1 cellular context compared by ENCODE assay signal in the genomic region with DNA sequence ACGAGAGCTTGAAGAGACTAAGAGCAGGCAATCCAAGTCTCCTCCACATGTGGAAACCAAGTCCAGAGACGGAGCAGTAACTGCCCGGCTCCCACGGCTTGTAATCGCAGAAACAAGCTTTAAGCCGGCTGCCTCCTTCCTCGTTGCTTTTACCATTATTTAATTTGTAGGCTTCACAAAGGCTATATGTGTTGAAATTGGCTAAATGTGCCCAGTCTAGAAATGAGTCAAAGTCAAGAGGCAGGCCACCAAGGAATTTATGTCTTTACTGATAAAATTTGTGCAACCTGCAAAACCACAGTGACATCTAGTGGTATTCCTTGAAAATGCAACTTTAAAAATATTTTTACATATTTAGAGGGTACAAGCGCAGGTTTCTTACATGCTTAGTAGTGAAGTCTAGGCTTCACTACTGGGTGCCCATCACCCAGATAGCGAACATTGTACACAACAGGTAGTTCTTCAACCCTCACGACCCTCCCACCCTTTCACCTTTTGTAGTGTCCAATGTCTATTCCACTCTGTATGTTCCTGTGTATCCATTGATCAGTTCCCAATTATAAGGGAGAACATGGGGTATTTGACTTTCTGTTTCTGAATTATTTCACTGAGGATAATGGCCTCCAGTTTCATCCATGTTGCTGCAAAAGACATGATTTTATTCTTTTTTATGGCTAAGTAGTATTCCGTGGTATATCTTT.
TF ChIP-seq lines count a peak whose summit lies in the region.

No MANE protein-coding gene starts in this region.

TF ChIP-seq in H1, 55 proteins besides CTCF, POLR2A, EP300 and RAD21:
- TF ChIP-seq FOSL1 (IDR thresholded peaks at IDR 0.05; ENCODE audit: insufficient read depth, low read depth, low read length), result no peak
- no peak for TF ChIP-seq KDM1A (IDR thresholded peaks at IDR 0.05; ENCODE audit: borderline replicate concordance, low read length)
- TF ChIP-seq, protein P1, sequence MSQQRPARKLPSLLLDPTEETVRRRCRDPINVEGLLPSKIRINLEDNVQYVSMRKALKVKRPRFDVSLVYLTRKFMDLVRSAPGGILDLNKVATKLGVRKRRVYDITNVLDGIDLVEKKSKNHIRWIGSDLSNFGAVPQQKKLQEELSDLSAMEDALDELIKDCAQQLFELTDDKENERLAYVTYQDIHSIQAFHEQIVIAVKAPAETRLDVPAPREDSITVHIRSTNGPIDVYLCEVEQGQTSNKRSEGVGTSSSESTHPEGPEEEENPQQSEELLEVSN (IDR thresholded peaks at IDR 0.05), result no peak
- TF ChIP-seq PHF8 (conservative IDR thresholded peaks at IDR 0.05; ENCODE audit: low read depth, low read length), result no peak
